ENCODE assay signal across 8 cellular contexts in the genomic region with DNA sequence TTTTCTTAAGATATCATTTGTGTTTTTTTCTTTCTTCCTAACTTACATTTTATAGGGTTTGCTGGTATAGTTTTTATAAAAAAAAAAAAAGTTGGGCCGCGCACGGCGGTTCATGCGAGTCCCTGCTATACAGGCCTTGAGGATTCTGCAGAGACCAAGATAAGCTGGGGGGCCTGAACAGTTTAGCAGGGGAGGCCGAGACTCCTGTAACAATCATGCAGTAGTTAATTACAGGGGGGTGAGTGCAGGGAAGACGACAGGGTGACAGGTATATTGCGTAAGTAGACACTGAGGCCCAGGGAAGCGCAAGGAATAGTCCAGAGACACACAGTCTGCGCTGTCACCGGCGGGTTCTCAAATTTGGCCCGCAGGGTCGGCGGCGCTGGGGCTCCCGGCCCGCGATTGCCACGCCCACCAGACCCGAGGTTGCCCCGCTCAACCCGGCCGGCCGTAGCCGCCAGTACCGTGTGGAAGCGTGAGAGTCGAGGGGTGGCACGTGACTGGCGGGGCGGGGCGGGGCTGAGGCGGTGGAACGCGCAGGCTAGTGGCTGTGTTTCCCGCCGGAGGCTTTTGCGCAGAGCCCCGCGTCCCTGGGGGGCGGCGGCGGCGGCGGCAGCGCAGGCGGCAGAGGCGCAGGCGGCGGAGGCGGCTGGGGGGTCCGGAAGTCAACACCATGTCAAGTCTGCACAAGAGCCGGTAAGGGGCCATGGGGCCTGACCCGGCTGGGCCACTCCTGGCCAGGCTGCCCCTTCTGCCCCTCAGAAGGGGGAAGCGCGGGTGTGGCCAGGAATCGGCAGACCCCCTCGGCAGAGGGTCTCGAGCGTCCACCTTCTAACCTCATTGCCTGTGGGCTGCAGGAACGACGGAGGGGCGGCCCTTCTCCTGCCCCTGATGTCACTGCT. TPM values are rescaled to one million over a fixed set of nuclear protein-coding genes. Genes with fewer than 3 reads are reported as not detected.
A peak's percentile ranks its signal among the peaks of the same experiment; 100 is the strongest.
DNase-seq lines count a peak whose midpoint lies in the region; ATAC-seq and TF ChIP-seq lines count a peak whose summit lies in the region.

A gene with protein sequence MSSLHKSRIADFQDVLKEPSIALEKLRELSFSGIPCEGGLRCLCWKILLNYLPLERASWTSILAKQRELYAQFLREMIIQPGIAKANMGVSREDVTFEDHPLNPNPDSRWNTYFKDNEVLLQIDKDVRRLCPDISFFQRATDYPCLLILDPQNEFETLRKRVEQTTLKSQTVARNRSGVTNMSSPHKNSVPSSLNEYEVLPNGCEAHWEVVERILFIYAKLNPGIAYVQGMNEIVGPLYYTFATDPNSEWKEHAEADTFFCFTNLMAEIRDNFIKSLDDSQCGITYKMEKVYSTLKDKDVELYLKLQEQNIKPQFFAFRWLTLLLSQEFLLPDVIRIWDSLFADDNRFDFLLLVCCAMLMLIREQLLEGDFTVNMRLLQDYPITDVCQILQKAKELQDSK (plus strand): TSS at position 573 of the 902 bp plus-strand sequence. CDS start 101 bp downstream, at position 674.

- TF ChIP-seq EP300 in Ishikawa (IDR thresholded peaks at IDR 0.05; ENCODE audit: borderline replicate concordance) = peak; percentile 80; the same call in 1 of the 2 replicates

- POLR2A ChIA-PET in PC-3 (lab: Charles Lee; ENCODE audit: unreplicated experiment) = no interaction called here

- H3K36me3 ChIP-seq in PC-3 (ENCODE audit: low read depth, low read length) = no peaks in the 10 kb centered on the region
- no peaks in the 10 kb centered on the region for H3K36me3 ChIP-seq in mucosa of descending colon (ENCODE audit: low read depth)

- H3K4me1 ChIP-seq in PC-3 (ENCODE audit: insufficient read depth, low read length) (peaks cover 11% of the 10 kb centered on the region), mucosa of descending colon (ENCODE audit: low read depth) (peaks cover 10% of the 10 kb centered on the region)

- H3K9ac ChIP-seq in PC-3 (ENCODE audit: low read length) = peak within 1 kb of the TSS; percentile 81

- TF ChIP-seq CTCF in PC-3 (conservative IDR thresholded peaks at IDR 0.05; ENCODE audit: low read depth, low read length) = no peak
- no peak for TF ChIP-seq CTCF in mucosa of descending colon (IDR thresholded peaks at IDR 0.05)

- no peak for TF ChIP-seq RAD21 in Ishikawa (IDR thresholded peaks at IDR 0.05; ENCODE audit: low read depth)

- DNase-seq in DMS 273 (lab: John Stamatoyannopoulos, UW; ENCODE audit: unreplicated experiment) (peak; percentile 93), PC-3 (peak; percentile 66), activated T-cell treated with anti-CD3 and anti-CD28 coated beads for 4 hours (peak; percentile 83), epithelial cell of prostate (ENCODE audit: low read depth, low spot score) (no peak), mucosa of descending colon (peak; percentile 91 to 94 (median 92))
- peak; percentile 77 to 84 for DNase-seq in stimulated activated CD8-positive, alpha-beta memory T cell treated with anti-CD3 and anti-CD28 coated beads, Interleukin-4, amount 100 ng/mL, for 1 hour (ENCODE audit: low read depth in 2 of 2, low spot score in 1 of 2)

- no peaks in the 10 kb centered on the region for H3K27me3 ChIP-seq in PC-3 (ENCODE audit: low read length)

- no peaks in the 10 kb centered on the region for H3F3A ChIP-seq in PC-3 (ENCODE audit: low read length, unreplicated experiment)

- TSS peak; percentile 55 for BruUV-seq in PC-3 (replicated peaks; lab: Mats Ljungman, UMichigan)

- intact Hi-C loops in PC-3 (cut with micrococcal nuclease) (no loop called here), mucosa of descending colon (cut with DNase I, micrococcal nuclease) (no loop called here)

- no peaks in the 10 kb centered on the region for H3K9me2 ChIP-seq in PC-3 (replicated peaks; ENCODE audit: low read length)

- H3K4me3 ChIP-seq in PC-3 (ENCODE audit: low read length) (peak within 1 kb of the TSS; percentile 98), mucosa of descending colon (peak within 1 kb of the TSS; percentile 99)

- CTCF ChIA-PET in PC-3 (lab: Charles Lee) = no interaction called here

- H3K9me3 ChIP-seq in PC-3 (ENCODE audit: low read length) (no peaks in the 10 kb centered on the region), mucosa of descending colon (no peaks in the 10 kb centered on the region)

- ATAC-seq in GM21529 (IDR thresholded peaks at IDR 0.05; ENCODE audit: unreplicated experiment) (peak; percentile 84), PC-3 (peak; percentile 97), mucosa of descending colon (peak; percentile 100)

- peak within 1 kb of the TSS; percentile 90 for H2AFZ ChIP-seq in PC-3 (ENCODE audit: low read length)

- no peak within 1 kb of the TSS for H3K27ac ChIP-seq in PC-3 (ENCODE audit: low read length)
- peak within 1 kb of the TSS; percentile 56 for H3K27ac ChIP-seq in epithelial cell of prostate

- peaks cover 18% of the 10 kb centered on the region for H3K79me2 ChIP-seq in PC-3 (ENCODE audit: low read length)

- H4K20me1 ChIP-seq in PC-3 (ENCODE audit: low read length) = no peaks in the 10 kb centered on the region

- H3K4me2 ChIP-seq in PC-3 (ENCODE audit: low read length) = peak within 1 kb of the TSS; percentile 88

TF ChIP-seq in Ishikawa, 13 proteins besides CTCF, POLR2A, EP300 and RAD21:
- TF ChIP-seq, protein P1, sequence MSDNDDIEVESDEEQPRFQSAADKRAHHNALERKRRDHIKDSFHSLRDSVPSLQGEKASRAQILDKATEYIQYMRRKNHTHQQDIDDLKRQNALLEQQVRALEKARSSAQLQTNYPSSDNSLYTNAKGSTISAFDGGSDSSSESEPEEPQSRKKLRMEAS (IDR thresholded peaks at IDR 0.05) = peak; percentile 99
- TF ChIP-seq TEAD4 (IDR thresholded peaks at IDR 0.05) (0 out of 2 replicates have a peak, but pooled peaks have one; percentile 36), CEBPB (IDR thresholded peaks at IDR 0.05) (peak; percentile 86), TCF12 (IDR thresholded peaks at IDR 0.05; ENCODE audit: low read depth) (0 out of 2 replicates have a peak, but pooled peaks have one; percentile 81), CREB1 (IDR thresholded peaks at IDR 0.05; ENCODE audit: low read depth) (no peak), TAF1 (IDR thresholded peaks at IDR 0.05; ENCODE audit: low read depth) (peak; percentile 79), YY1 (IDR thresholded peaks at IDR 0.05; ENCODE audit: low read depth) (peak; percentile 65; the same call in 1 of the 2 replicates), FOXM1 (IDR thresholded peaks at IDR 0.05; ENCODE audit: borderline replicate concordance, low read depth) (no peak), EGR1 (IDR thresholded peaks at IDR 0.05) (peak; percentile 72), NFIC (IDR thresholded peaks at IDR 0.05) (0 out of 2 replicates have a peak, but pooled peaks have one; percentile 13), ZBTB7A (IDR thresholded peaks at IDR 0.05; ENCODE audit: low read depth) (peak; percentile 74)
- TF ChIP-seq, protein P2, sequence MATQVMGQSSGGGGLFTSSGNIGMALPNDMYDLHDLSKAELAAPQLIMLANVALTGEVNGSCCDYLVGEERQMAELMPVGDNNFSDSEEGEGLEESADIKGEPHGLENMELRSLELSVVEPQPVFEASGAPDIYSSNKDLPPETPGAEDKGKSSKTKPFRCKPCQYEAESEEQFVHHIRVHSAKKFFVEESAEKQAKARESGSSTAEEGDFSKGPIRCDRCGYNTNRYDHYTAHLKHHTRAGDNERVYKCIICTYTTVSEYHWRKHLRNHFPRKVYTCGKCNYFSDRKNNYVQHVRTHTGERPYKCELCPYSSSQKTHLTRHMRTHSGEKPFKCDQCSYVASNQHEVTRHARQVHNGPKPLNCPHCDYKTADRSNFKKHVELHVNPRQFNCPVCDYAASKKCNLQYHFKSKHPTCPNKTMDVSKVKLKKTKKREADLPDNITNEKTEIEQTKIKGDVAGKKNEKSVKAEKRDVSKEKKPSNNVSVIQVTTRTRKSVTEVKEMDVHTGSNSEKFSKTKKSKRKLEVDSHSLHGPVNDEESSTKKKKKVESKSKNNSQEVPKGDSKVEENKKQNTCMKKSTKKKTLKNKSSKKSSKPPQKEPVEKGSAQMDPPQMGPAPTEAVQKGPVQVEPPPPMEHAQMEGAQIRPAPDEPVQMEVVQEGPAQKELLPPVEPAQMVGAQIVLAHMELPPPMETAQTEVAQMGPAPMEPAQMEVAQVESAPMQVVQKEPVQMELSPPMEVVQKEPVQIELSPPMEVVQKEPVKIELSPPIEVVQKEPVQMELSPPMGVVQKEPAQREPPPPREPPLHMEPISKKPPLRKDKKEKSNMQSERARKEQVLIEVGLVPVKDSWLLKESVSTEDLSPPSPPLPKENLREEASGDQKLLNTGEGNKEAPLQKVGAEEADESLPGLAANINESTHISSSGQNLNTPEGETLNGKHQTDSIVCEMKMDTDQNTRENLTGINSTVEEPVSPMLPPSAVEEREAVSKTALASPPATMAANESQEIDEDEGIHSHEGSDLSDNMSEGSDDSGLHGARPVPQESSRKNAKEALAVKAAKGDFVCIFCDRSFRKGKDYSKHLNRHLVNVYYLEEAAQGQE (IDR thresholded peaks at IDR 0.05; ENCODE audit: low read depth) = no peak
- TF ChIP-seq, protein P3, sequence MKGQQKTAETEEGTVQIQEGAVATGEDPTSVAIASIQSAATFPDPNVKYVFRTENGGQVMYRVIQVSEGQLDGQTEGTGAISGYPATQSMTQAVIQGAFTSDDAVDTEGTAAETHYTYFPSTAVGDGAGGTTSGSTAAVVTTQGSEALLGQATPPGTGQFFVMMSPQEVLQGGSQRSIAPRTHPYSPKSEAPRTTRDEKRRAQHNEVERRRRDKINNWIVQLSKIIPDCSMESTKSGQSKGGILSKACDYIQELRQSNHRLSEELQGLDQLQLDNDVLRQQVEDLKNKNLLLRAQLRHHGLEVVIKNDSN (IDR thresholded peaks at IDR 0.05) = peak; percentile 98

RNA-seq across cellular contexts. Expression of the gene that starts here (rescaled TPM):
- 15.0 and 18.8 TPM in 2 replicates for total RNA-seq in PC-3 (2014; rRNA removed)
- 10 to 100 TPM; 20.6 to 30.6 (median 25.9) TPM for total RNA-seq in mucosa of descending colon
